29 cellular contexts compared by ENCODE assay signal in genomic region chr10:99965700-99966099, GRCh38. TPM values are rescaled to one million over a fixed set of nuclear protein-coding genes. Genes with fewer than 3 reads are reported as not detected.
DNase-seq lines count a peak whose midpoint lies in the region; ATAC-seq and TF ChIP-seq lines count a peak whose summit lies in the region.
"Had no signal": no experiment of that assay in that cellular context is flagged by ENCODE, and none has a peak within 500 bp of the region (broad histone marks: within the 10 kb centered on the region; RNA-seq: fewer than 3 reads in every experiment).

No MANE protein-coding gene starts in this region.

- H3K9me3 Mint-ChIP-seq in central memory CD8-positive, alpha-beta T cell, result no peaks in the 10 kb centered on the region
- H3K9me3 Mint-ChIP-seq: activated B cell treated with CpG ODN at 0.5 μM for 24 hours; activated naive CD8-positive, alpha-beta T cell treated with anti-CD3 and anti-CD28 coated beads for 36 hours; activated T-helper 2 cell treated with anti-CD3 and anti-CD28 coated beads, Interferon-gamma antibody, Interleukin-2, Interleukin-4, amounts not matched to agents 10 μg/mL and 5 μg/mL and 100 μg/mL, durations not matched to agents 14 hours and 24 hours and 36 hours; natural killer cell; stimulated activated naive B cell treated with anti-CD40 and anti-IgM and Interleukin-4, amounts not matched to agents 10 μg/mL and 1 μg/mL and 100 μg/mL, for 72 hours had no signal

- H3K4me1 ChIP-seq in left ventricle myocardium inferior (peaks cover 34% of the 10 kb centered on the region), right atrium auricular region (peaks cover 0 to 16% of the 10 kb centered on the region in 2 donors), vagina (peaks cover 19% of the 10 kb centered on the region)
- H3K4me1 ChIP-seq: BE2C had no signal

- peaks cover 9% of the 10 kb centered on the region for H3K36me3 Mint-ChIP-seq in central memory CD8-positive, alpha-beta T cell (ENCODE audit: insufficient read depth)

- no peaks in the 10 kb centered on the region for H3K27me3 ChIP-seq in left ventricle myocardium inferior (ENCODE audit: low read depth)
- no peaks in the 10 kb centered on the region for H3K27me3 ChIP-seq in right atrium auricular region
- no peaks in the 10 kb centered on the region for H3K27me3 ChIP-seq in vagina
- H3K27me3 ChIP-seq: BE2C, uterus had no signal

- TF ChIP-seq POLR2A in vagina (IDR thresholded peaks at IDR 0.05), result no peak

- H3K4me3 Mint-ChIP-seq in central memory CD8-positive, alpha-beta T cell, result no peak overlapping the region
- H3K4me3 Mint-ChIP-seq: activated B cell treated with CpG ODN at 0.5 μM for 24 hours; activated naive CD8-positive, alpha-beta T cell treated with anti-CD3 and anti-CD28 coated beads for 36 hours; natural killer cell; stimulated activated naive B cell treated with anti-CD40 and anti-IgM and Interleukin-4, amounts not matched to agents 10 μg/mL and 1 μg/mL and 100 μg/mL, for 72 hours had no signal

- TF ChIP-seq CTCF in left ventricle myocardium inferior (IDR thresholded peaks at IDR 0.05; ENCODE audit: borderline replicate concordance) (no peak), right atrium auricular region (IDR thresholded peaks at IDR 0.05) (no peak), vagina (IDR thresholded peaks at IDR 0.05) (no peak)

- peaks cover 40% of the 10 kb centered on the region for H3K36me3 ChIP-seq in left ventricle myocardium inferior
- H3K36me3 ChIP-seq in right atrium auricular region, result peaks cover 17% of the 10 kb centered on the region
- peaks cover 0 to 32% of the 10 kb centered on the region in 2 donors for H3K36me3 ChIP-seq in vagina
- H3K36me3 ChIP-seq: BE2C, uterus had no signal

- DNase-seq in left ventricle myocardium inferior, result no peak
- DNase-seq in right atrium auricular region (ENCODE audit: low spot score), result no peak
- DNase-seq in central memory CD8-positive, alpha-beta T cell (ENCODE audit: low spot score in 2 of 2), result no peak
- peak; percentile 50 for DNase-seq in iris pigment epithelial cell (ENCODE audit: low read depth)
- DNase-seq in vagina (ENCODE audit: extremely low spot score in 2 of 2), result no peak
- DNase-seq in NAMALWA (ENCODE audit: low spot score), result no peak
- no peak for DNase-seq in DMS 273 (lab: John Stamatoyannopoulos, UW; ENCODE audit: unreplicated experiment)
- DNase-seq: activated B cell treated with CpG ODN at 0.5 μM for 24 hours; activated CD4-positive, alpha-beta T cell treated with anti-CD3 and anti-CD28 coated beads, Interleukin-2, amount 50 U/mL, for 4 hours; activated naive CD8-positive, alpha-beta T cell treated with anti-CD3 and anti-CD28 coated beads for 36 hours; BE2C; DMS79; GF-D8; Kasumi-1; midbrain; natural killer cell; NCI-H1092; NCI-H187; NCI-H345; NCI-H748 treated with DMSO at 0.1 percent for 48 hours; right cardiac atrium; SHP77 treated with DMSO at 0.1 percent for 48 hours; stimulated activated CD4-positive, alpha-beta T cell treated with anti-CD3 and anti-CD28 coated beads, Interleukin-12 subunit alpha, Interleukin-12 subunit beta, amount 100 ng/mL, for 4 hours; stimulated activated CD4-positive, alpha-beta T cell treated with anti-CD3 and anti-CD28 coated beads, Interleukin-4, amount 100 ng/mL, for 24 hours; stimulated activated naive B cell treated with anti-CD40 and anti-IgM and Interleukin-4, amounts not matched to agents 10 μg/mL and 1 μg/mL and 100 μg/mL, for 72 hours; uterus had no signal

- H3K27ac ChIP-seq in left ventricle myocardium inferior (replicated peaks) (peak overlapping the region; percentile 46), right atrium auricular region (no peak overlapping the region), vagina (peak overlapping the region; percentile 50)

- intact Hi-C loops in left ventricle myocardium inferior (cut with micrococcal nuclease) (no loop called here), vagina (cut with DNase I) (no loop called here)

- peak overlapping the region; percentile 25 for H3K27ac Mint-ChIP-seq in central memory CD8-positive, alpha-beta T cell (ENCODE audit: low read depth)
- H3K27ac Mint-ChIP-seq: activated B cell treated with CpG ODN at 0.5 μM for 24 hours; activated naive CD8-positive, alpha-beta T cell treated with anti-CD3 and anti-CD28 coated beads for 36 hours; activated T-helper 2 cell treated with anti-CD3 and anti-CD28 coated beads, Interferon-gamma antibody, Interleukin-2, Interleukin-4, amounts not matched to agents 10 μg/mL and 5 μg/mL and 100 μg/mL, durations not matched to agents 14 hours and 24 hours and 36 hours; natural killer cell; stimulated activated naive B cell treated with anti-CD40 and anti-IgM and Interleukin-4, amounts not matched to agents 10 μg/mL and 1 μg/mL and 100 μg/mL, for 72 hours had no signal

- H3K4me3 ChIP-seq in left ventricle myocardium inferior (no peak overlapping the region), right atrium auricular region (no peak overlapping the region), vagina (no peak overlapping the region)
- H3K4me3 ChIP-seq: uterus had no signal

- no peak for ATAC-seq in central memory CD8-positive, alpha-beta T cell (replicated peaks; ENCODE audit: extremely low read depth, poor library complexity, severe bottlenecking)
- ATAC-seq in HG03025 (IDR thresholded peaks at IDR 0.05; ENCODE audit: low FRiP score, unreplicated experiment), result no peak
- ATAC-seq: left lobe of liver; natural killer cell; stimulated activated naive B cell treated with anti-CD40 and anti-IgM and Interleukin-4, amounts not matched to agents 10 μg/mL and 1 μg/mL and 100 μg/mL, for 72 hours had no signal

- H3K27me3 Mint-ChIP-seq in central memory CD8-positive, alpha-beta T cell, result no peaks in the 10 kb centered on the region
- H3K27me3 Mint-ChIP-seq: activated B cell treated with CpG ODN at 0.5 μM for 24 hours; activated naive CD8-positive, alpha-beta T cell treated with anti-CD3 and anti-CD28 coated beads for 36 hours; stimulated activated naive B cell treated with anti-CD40 and anti-IgM and Interleukin-4, amounts not matched to agents 10 μg/mL and 1 μg/mL and 100 μg/mL, for 72 hours had no signal

- H3K9me3 ChIP-seq in left ventricle myocardium inferior (replicated peaks) (no peaks in the 10 kb centered on the region), right atrium auricular region (no peaks in the 10 kb centered on the region), vagina (no peaks in the 10 kb centered on the region)
- H3K9me3 ChIP-seq: BE2C, uterus had no signal

- H3K4me1 Mint-ChIP-seq in central memory CD8-positive, alpha-beta T cell, result no peaks in the 10 kb centered on the region
- H3K4me1 Mint-ChIP-seq: activated B cell treated with CpG ODN at 0.5 μM for 24 hours, natural killer cell had no signal

RNA-seq across cellular contexts. Expression of gene DNMBP, which starts 44.0 kb away (rescaled TPM):
- total RNA-seq in left ventricle myocardium inferior (7.7 TPM), right atrium auricular region (1 to 10 TPM; 5.8 to 8.2 TPM), vagina (31.9 TPM)

Comparison
In these comparisons a context has a peak if more than half of its experiments do, and no peak if none do; other contexts are left out.
1. H3K27ac ChIP-seq: peak in left ventricle myocardium inferior (single experiment) and vagina (single experiment); none in right atrium auricular region (0 of 2).